Comparison of ENCODE assay signal across 23 cellular contexts in genomic region chr5:7742241-7742656, GRCh38.
A peak's percentile ranks its signal among the peaks of the same experiment; 100 is the strongest.
DNase-seq lines count a peak whose midpoint lies in the region; ATAC-seq and TF ChIP-seq lines count a peak whose summit lies in the region.
"Had no signal": no experiment of that assay in that cellular context is flagged by ENCODE, and none has a peak within 500 bp of the region (broad histone marks: within the 10 kb centered on the region; RNA-seq: fewer than 3 reads in every experiment).

No MANE protein-coding gene starts in this region.

- WGBS in stomach, 5 donors, result 37 to 64% (median 46%) methylated on average over 5 of the region's 5 CpGs

- no peak for TF ChIP-seq POLR2A in stomach (IDR thresholded peaks at IDR 0.05)

- TF ChIP-seq CTCF in RWPE2 (IDR thresholded peaks at IDR 0.05; ENCODE audit: poor library complexity, severe bottlenecking) (no peak), fibroblast of mammary gland (conservative IDR thresholded peaks at IDR 0.05; ENCODE audit: control insufficient read depth, insufficient read depth, low read depth, low read length) (no peak), stomach (IDR thresholded peaks at IDR 0.05) (no peak)

- ATAC-seq in activated T-cell treated with anti-CD3 and anti-CD28 coated beads, Interleukin-2, amount 50 U/mL, for 72 hours (replicated peaks in 1 of 2), result peak; percentile 27 to 44
- ATAC-seq in RWPE2 (ENCODE audit: low read depth), result peak; percentile 95
- ATAC-seq in stimulated activated effector memory CD8-positive, alpha-beta T cell treated with anti-CD3 and anti-CD28 coated beads, Interleukin-12 subunit alpha, Interleukin-12 subunit beta, amount 100 ng/mL, for 72 hours, result no peak
- ATAC-seq in HG03460 (IDR thresholded peaks at IDR 0.05; ENCODE audit: unreplicated experiment), result no peak
- ATAC-seq: left ventricle myocardium superior had no signal

- H3K9me3 Mint-ChIP-seq in activated T-cell treated with anti-CD3 and anti-CD28 coated beads, Interleukin-2, amount 50 U/mL, for 72 hours, result no peaks in the 10 kb centered on the region
- no peaks in the 10 kb centered on the region for H3K9me3 Mint-ChIP-seq in stimulated activated effector memory CD8-positive, alpha-beta T cell treated with anti-CD3 and anti-CD28 coated beads, Interleukin-12 subunit alpha, Interleukin-12 subunit beta, amount 100 ng/mL, for 72 hours
- H3K9me3 Mint-ChIP-seq: activated naive CD4-positive, alpha-beta T cell treated with anti-CD3 and anti-CD28 coated beads, Interleukin-2, amount 10 ng/mL, durations not matched to agents 7 days and 5 days; neural crest cell had no signal

- intact Hi-C loops in stomach (cut with DNase I; ENCODE audit: low total_unique reads), result no loop called here

- DNase-seq in activated T-cell treated with anti-CD3 and anti-CD28 coated beads, Interleukin-2, amount 50 U/mL, for 72 hours, result no peak
- no peak for DNase-seq in activated T-cell treated with anti-CD3 and anti-CD28 coated beads, Interleukin-2, amount 50 U/mL, for 48 hours
- DNase-seq in RWPE2 (ENCODE audit: low spot score) (peak; percentile 83), fibroblast of mammary gland (ENCODE audit: low read depth) (peak; percentile 26), stomach (peak; percentile 48)
- no peak for DNase-seq in stimulated activated effector memory CD8-positive, alpha-beta T cell treated with anti-CD3 and anti-CD28 coated beads, Interleukin-12 subunit alpha, Interleukin-12 subunit beta, amount 100 ng/mL, for 72 hours (ENCODE audit: low spot score in 2 of 2)
- DNase-seq in activated CD8-positive, alpha-beta memory T cell treated with anti-CD3 and anti-CD28 coated beads, Interleukin-2, amount 50 U/mL, for 48 hours, result no peak
- DNase-seq: activated CD4-positive, alpha-beta T cell treated with anti-CD3 and anti-CD28 coated beads, Interleukin-2, amount 50 U/mL, for 48 hours; activated naive CD4-positive, alpha-beta T cell treated with anti-CD3 and anti-CD28 coated beads, Interleukin-2, amount 10 ng/mL, durations not matched to agents 7 days and 5 days; activated T-cell treated with anti-CD3 and anti-CD28 coated beads for 4 hours; effector memory CD4-positive, alpha-beta T cell; left ventricle myocardium superior; NCI-H2171 treated with DMSO at 0.1 percent for 48 hours; NCI-H526 treated with DMSO at 0.1 percent for 48 hours; SIG-M5; substantia nigra; T-helper 1 cell had no signal

- H3K27ac ChIP-seq in RWPE2 (ENCODE audit: poor library complexity, severe bottlenecking) (no peak overlapping the region), stomach (no peak overlapping the region)
- H3K27ac ChIP-seq: BLaER1, prostate gland, skin epidermis, VCaP had no signal

- no peak overlapping the region for H3K27ac Mint-ChIP-seq in activated T-cell treated with anti-CD3 and anti-CD28 coated beads, Interleukin-2, amount 50 U/mL, for 72 hours
- H3K27ac Mint-ChIP-seq in stimulated activated effector memory CD8-positive, alpha-beta T cell treated with anti-CD3 and anti-CD28 coated beads, Interleukin-12 subunit alpha, Interleukin-12 subunit beta, amount 100 ng/mL, for 72 hours, result no peak overlapping the region
- H3K27ac Mint-ChIP-seq: activated naive CD4-positive, alpha-beta T cell treated with anti-CD3 and anti-CD28 coated beads, Interleukin-2, amount 10 ng/mL, durations not matched to agents 7 days and 5 days had no signal

- H3K4me3 ChIP-seq in RWPE2 (ENCODE audit: severe bottlenecking), result no peak overlapping the region
- no peak overlapping the region for H3K4me3 ChIP-seq in fibroblast of mammary gland (ENCODE audit: control insufficient read depth, low read depth, low read length)
- no peak overlapping the region for H3K4me3 ChIP-seq in stomach
- H3K4me3 ChIP-seq: BLaER1, prostate gland, skin epidermis had no signal

- no peak for TF ChIP-seq EP300 in stomach (IDR thresholded peaks at IDR 0.05)

- H3K27me3 ChIP-seq in RWPE2 (ENCODE audit: insufficient read depth, poor library complexity, severe bottlenecking), result peaks cover 34% of the 10 kb centered on the region
- no peaks in the 10 kb centered on the region for H3K27me3 ChIP-seq in stomach

- H3K36me3 ChIP-seq in RWPE2 (ENCODE audit: low read depth) (no peaks in the 10 kb centered on the region), stomach (no peaks in the 10 kb centered on the region)
- H3K36me3 ChIP-seq: BLaER1, prostate gland had no signal

- H3K4me1 ChIP-seq in RWPE2 (ENCODE audit: insufficient read depth, poor library complexity, severe bottlenecking) (no peaks in the 10 kb centered on the region), stomach (no peaks in the 10 kb centered on the region)
- H3K4me1 ChIP-seq: prostate gland had no signal

- H3K9me3 ChIP-seq in RWPE2 (ENCODE audit: severe bottlenecking) (no peaks in the 10 kb centered on the region), stomach (no peaks in the 10 kb centered on the region)
- H3K9me3 ChIP-seq: BLaER1, prostate gland had no signal

- no peaks in the 10 kb centered on the region for H3K36me3 Mint-ChIP-seq in activated T-cell treated with anti-CD3 and anti-CD28 coated beads, Interleukin-2, amount 50 U/mL, for 72 hours (ENCODE audit: insufficient read depth in 2 of 2)
- H3K36me3 Mint-ChIP-seq in stimulated activated effector memory CD8-positive, alpha-beta T cell treated with anti-CD3 and anti-CD28 coated beads, Interleukin-12 subunit alpha, Interleukin-12 subunit beta, amount 100 ng/mL, for 72 hours, result no peaks in the 10 kb centered on the region
- H3K36me3 Mint-ChIP-seq: activated naive CD4-positive, alpha-beta T cell treated with anti-CD3 and anti-CD28 coated beads, Interleukin-2, amount 10 ng/mL, durations not matched to agents 7 days and 5 days had no signal

- peaks cover 4% of the 10 kb centered on the region for H3K4me1 Mint-ChIP-seq in activated T-cell treated with anti-CD3 and anti-CD28 coated beads, Interleukin-2, amount 50 U/mL, for 72 hours (ENCODE audit: low read depth)
- H3K4me1 Mint-ChIP-seq in stimulated activated effector memory CD8-positive, alpha-beta T cell treated with anti-CD3 and anti-CD28 coated beads, Interleukin-12 subunit alpha, Interleukin-12 subunit beta, amount 100 ng/mL, for 72 hours, result peaks cover 5% of the 10 kb centered on the region
- H3K4me1 Mint-ChIP-seq: activated naive CD4-positive, alpha-beta T cell treated with anti-CD3 and anti-CD28 coated beads, Interleukin-2, amount 10 ng/mL, durations not matched to agents 7 days and 5 days had no signal

- no peak overlapping the region for H3K4me3 Mint-ChIP-seq in activated T-cell treated with anti-CD3 and anti-CD28 coated beads, Interleukin-2, amount 50 U/mL, for 72 hours
- no peak overlapping the region for H3K4me3 Mint-ChIP-seq in stimulated activated effector memory CD8-positive, alpha-beta T cell treated with anti-CD3 and anti-CD28 coated beads, Interleukin-12 subunit alpha, Interleukin-12 subunit beta, amount 100 ng/mL, for 72 hours
- H3K4me3 Mint-ChIP-seq: activated naive CD4-positive, alpha-beta T cell treated with anti-CD3 and anti-CD28 coated beads, Interleukin-2, amount 10 ng/mL, durations not matched to agents 7 days and 5 days; neural crest cell had no signal

- H3K27me3 Mint-ChIP-seq in activated T-cell treated with anti-CD3 and anti-CD28 coated beads, Interleukin-2, amount 50 U/mL, for 72 hours (ENCODE audit: low read depth), result peaks cover 3% of the 10 kb centered on the region

Comparison
In these comparisons a context has a peak if more than half of its experiments do, and no peak if none do; other contexts are left out.
1. ATAC-seq: peak in activated T-cell treated with anti-CD3 and anti-CD28 coated beads, Interleukin-2, amount 50 U/mL, for 72 hours (2 of 2) and RWPE2 (single experiment); none in stimulated activated effector memory CD8-positive, alpha-beta T cell treated with anti-CD3 and anti-CD28 coated beads, Interleukin-12 subunit alpha, Interleukin-12 subunit beta, amount 100 ng/mL, for 72 hours (single experiment) and HG03460 (single experiment).
2. DNase-seq: peak in RWPE2 (single experiment), fibroblast of mammary gland (single experiment) and stomach (single experiment); none in activated T-cell treated with anti-CD3 and anti-CD28 coated beads, Interleukin-2, amount 50 U/mL, for 72 hours (0 of 2), activated T-cell treated with anti-CD3 and anti-CD28 coated beads, Interleukin-2, amount 50 U/mL, for 48 hours (0 of 2), stimulated activated effector memory CD8-positive, alpha-beta T cell treated with anti-CD3 and anti-CD28 coated beads, Interleukin-12 subunit alpha, Interleukin-12 subunit beta, amount 100 ng/mL, for 72 hours (0 of 2) and activated CD8-positive, alpha-beta memory T cell treated with anti-CD3 and anti-CD28 coated beads, Interleukin-2, amount 50 U/mL, for 48 hours (single experiment).